Comparison of ENCODE assay signal across 17 cellular contexts in genomic region chr1:196594700-196595099, GRCh38. TPM values are rescaled to one million over a fixed set of nuclear protein-coding genes. Genes with fewer than 3 reads are reported as not detected.
"Had no signal": no experiment of that assay in that cellular context is flagged by ENCODE, and none has a peak within 500 bp of the region (broad histone marks: within the 10 kb centered on the region; RNA-seq: fewer than 3 reads in every experiment).

No MANE protein-coding gene starts in this region.

- H3K9me3 ChIP-seq: MG63 had no signal

- DNase-seq: Karpas-422, KG1, MG63, NCI-H1092, NCI-H1105 treated with DMSO at 0.1 percent for 48 hours, NCI-H146, NCI-H1694 treated with DMSO at 0.1 percent for 48 hours, NCI-H1930, NCI-H524, NCI-H526 treated with DMSO at 0.1 percent for 48 hours, NCI-H774, PC-3 had no signal

- H3K4me3 ChIP-seq: MG63 had no signal

- H3K27ac ChIP-seq: RWPE1 had no signal

- H3K27me3 ChIP-seq: MG63 had no signal

- H3K36me3 ChIP-seq: MG63 had no signal

- ATAC-seq: Panc1, PC-3 had no signal

RNA-seq across cellular contexts. Expression of gene KCNT2, which starts 13.5 kb away (rescaled TPM):
- total RNA-seq: HT1080; SK-MEL-5; T-helper 1 cell treated with Interleukin-12 subunit alpha and Interleukin-12 subunit beta and Interleukin-4 antibody, amounts not matched to agents 30 ng/mL and 1 ng/mL, for 36 hours had no signal
